ENCODE assay signal across 8 cellular contexts in the genomic region with DNA sequence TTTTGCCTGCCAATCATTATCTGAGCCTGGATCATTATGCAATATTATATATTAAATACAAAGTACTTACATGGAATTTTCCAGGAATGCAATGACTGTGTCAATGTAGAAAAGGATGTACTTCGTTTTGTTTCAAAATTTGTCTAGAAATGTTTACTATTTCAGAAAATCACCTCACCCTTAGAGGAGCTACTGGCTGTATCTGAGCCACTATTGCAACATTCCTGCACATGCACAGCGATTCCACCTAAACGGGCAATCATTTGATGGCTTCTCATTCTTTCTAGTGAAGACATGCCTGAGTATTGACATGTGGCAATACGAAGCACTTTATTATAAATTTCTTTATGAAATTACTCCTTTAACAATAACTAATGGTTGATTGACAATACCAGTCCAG.
"Had no signal": no experiment of that assay in that cellular context is flagged by ENCODE, and none has a peak within 500 bp of the region (broad histone marks: within the 10 kb centered on the region; RNA-seq: fewer than 3 reads in every experiment).

No MANE protein-coding gene starts in this region.

- H3K4me3 ChIP-seq: GM23248, GM23338, HAP-1 had no signal

- H2AFZ ChIP-seq: GM23248, GM23338 had no signal

- H3K4me2 ChIP-seq: GM23338 had no signal

- H3K9me3 ChIP-seq: HAP-1 had no signal

- ATAC-seq: GM23338, HCT116 had no signal

- H3K4me1 ChIP-seq: HAP-1 had no signal

- DNase-seq: GOT3, H7, H9, HCEC 1CT had no signal

- H3K27ac ChIP-seq: GM23248 had no signal

- H3K36me3 ChIP-seq: HAP-1 had no signal

- H3K9ac ChIP-seq: GM23248 had no signal
